ENCODE assay signal across 20 cellular contexts in the genomic region with DNA sequence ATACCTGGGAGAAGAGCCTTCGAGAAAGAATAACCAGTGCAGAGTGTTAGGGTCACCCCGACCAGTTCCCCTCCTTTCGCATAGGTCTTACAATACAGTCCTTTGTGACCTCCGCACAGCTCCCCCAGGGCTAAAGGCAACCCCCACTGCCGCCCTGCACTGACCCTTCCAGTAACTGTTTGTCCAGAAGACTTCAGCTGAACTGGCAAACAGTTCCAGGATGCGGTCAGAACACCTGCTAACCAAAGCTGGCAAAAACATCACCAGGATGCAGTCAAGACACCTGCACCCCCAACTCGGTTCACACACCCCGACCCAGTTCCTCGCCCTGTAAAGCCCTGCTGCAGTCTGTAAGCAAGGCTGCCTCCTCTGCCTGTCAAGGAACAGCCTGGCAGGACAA. TPM values are rescaled to one million over a fixed set of nuclear protein-coding genes. Genes with fewer than 3 reads are reported as not detected.
DNase-seq lines count a peak whose midpoint lies in the region; ATAC-seq, FAIRE-seq and TF ChIP-seq lines count a peak whose summit lies in the region.
"Had no signal": no experiment of that assay in that cellular context is flagged by ENCODE, and none has a peak within 500 bp of the region (broad histone marks: within the 10 kb centered on the region; RNA-seq: fewer than 3 reads in every experiment).

No MANE protein-coding gene starts in this region.

- H3K4me1 ChIP-seq in HepG2 (ENCODE audit: insufficient read depth, low read length) (peaks cover 60% of the 10 kb centered on the region), right lobe of liver (peaks cover 0 to 5% (median 0%) of the 10 kb centered on the region in 4 donors), smooth muscle cell (ENCODE audit: low read depth) (peaks cover under 1% of the 10 kb centered on the region)
- H3K4me1 ChIP-seq in effector memory CD4-positive, alpha-beta T cell (ENCODE audit: control insufficient read depth, insufficient read depth, low read length, poor library complexity, severe bottlenecking) = no peaks in the 10 kb centered on the region

- DNase-seq in HepG2 (ENCODE audit: low spot score) (no peak), right lobe of liver (no peak), smooth muscle cell (lab: John Stamatoyannopoulos, UW; ENCODE audit: unreplicated experiment) (no peak)
- DNase-seq in stimulated activated effector memory CD8-positive, alpha-beta T cell treated with anti-CD3 and anti-CD28 coated beads, Interleukin-12 subunit alpha, Interleukin-12 subunit beta, amount 100 ng/mL, for 72 hours (ENCODE audit: low spot score in 2 of 2) = no peak
- no peak for DNase-seq in effector memory CD4-positive, alpha-beta T cell
- DNase-seq: Calu3; CD8-positive, alpha-beta T cell; DMS53; DND-41; EL; GOT3; H7; HFFc6 had no signal

- no peak for FAIRE-seq in HepG2 (lab: Jason Lieb, UNC)
- FAIRE-seq: GM12878, HTR-8/SVneo had no signal

- peaks cover 42% of the 10 kb centered on the region for H3K4me1 Mint-ChIP-seq in dendritic cell treated with granulocyte-macrophage colony-stimulating factor and Interleukin-4, amounts not matched to agents 40 ng/mL and 50 ng/mL, for 4 days (ENCODE audit: low read depth)
- H3K4me1 Mint-ChIP-seq in stimulated activated effector memory CD8-positive, alpha-beta T cell treated with anti-CD3 and anti-CD28 coated beads, Interleukin-12 subunit alpha, Interleukin-12 subunit beta, amount 100 ng/mL, for 72 hours = peaks cover 22% of the 10 kb centered on the region

- no peaks in the 10 kb centered on the region for H3K9me3 Mint-ChIP-seq in dendritic cell treated with granulocyte-macrophage colony-stimulating factor and Interleukin-4, amounts not matched to agents 40 ng/mL and 50 ng/mL, for 4 days
- no peaks in the 10 kb centered on the region for H3K9me3 Mint-ChIP-seq in stimulated activated effector memory CD8-positive, alpha-beta T cell treated with anti-CD3 and anti-CD28 coated beads, Interleukin-12 subunit alpha, Interleukin-12 subunit beta, amount 100 ng/mL, for 72 hours
- H3K9me3 Mint-ChIP-seq: CD8-positive, alpha-beta T cell; HFFc6 had no signal

- H3K9me3 ChIP-seq in HepG2 (ENCODE audit: low read length) (no peaks in the 10 kb centered on the region), right lobe of liver (no peaks in the 10 kb centered on the region), smooth muscle cell (replicated peaks; ENCODE audit: low read depth) (no peaks in the 10 kb centered on the region)
- no peaks in the 10 kb centered on the region for H3K9me3 ChIP-seq in effector memory CD4-positive, alpha-beta T cell (ENCODE audit: control insufficient read depth, low read length)

- H3K4me3 ChIP-seq in HepG2 (replicated peaks in 1 of 3; ENCODE audit: insufficient read depth in 1 of 3, low read depth in 2 of 3, low read length in 3 of 3) = 0 out of 6 replicates have a peak overlapping the region, but pooled peaks of 1 of the 3 experiments have one; percentile 15
- no peak overlapping the region for H3K4me3 ChIP-seq in right lobe of liver
- H3K4me3 ChIP-seq in smooth muscle cell = no peak overlapping the region
- no peak overlapping the region for H3K4me3 ChIP-seq in effector memory CD4-positive, alpha-beta T cell (ENCODE audit: insufficient read depth, low read depth, low read length, poor library complexity, severe bottlenecking)
- H3K4me3 ChIP-seq: BLaER1 treated with 17β-estradiol and CSF1 and Interleukin-3, amounts not matched to agents 10 nM and 100 nM; GM12878 had no signal

- peaks cover 35% of the 10 kb centered on the region for H3K27me3 Mint-ChIP-seq in dendritic cell treated with granulocyte-macrophage colony-stimulating factor and Interleukin-4, amounts not matched to agents 40 ng/mL and 50 ng/mL, for 4 days

- peaks cover 0 to 35% of the 10 kb centered on the region in 2 experiments; a peak in 3 of 5 replicates for H3K27me3 ChIP-seq in HepG2 (ENCODE audit: control insufficient read depth in 1 of 2, insufficient read depth in 2 of 2, low read length in 2 of 2)
- no peaks in the 10 kb centered on the region for H3K27me3 ChIP-seq in right lobe of liver
- H3K27me3 ChIP-seq in smooth muscle cell (ENCODE audit: low read depth) = no peaks in the 10 kb centered on the region
- no peaks in the 10 kb centered on the region for H3K27me3 ChIP-seq in effector memory CD4-positive, alpha-beta T cell (replicated peaks; ENCODE audit: control insufficient read depth, insufficient read depth, low read length, poor library complexity, severe bottlenecking)
- H3K27me3 ChIP-seq: BLaER1 treated with 17β-estradiol and CSF1 and Interleukin-3, amounts not matched to agents 10 nM and 100 nM had no signal

- ATAC-seq in HepG2 (peak; percentile 12; the same call in 2 of the 3 replicates), right lobe of liver (no peak)
- no peak for ATAC-seq in stimulated activated effector memory CD8-positive, alpha-beta T cell treated with anti-CD3 and anti-CD28 coated beads, Interleukin-12 subunit alpha, Interleukin-12 subunit beta, amount 100 ng/mL, for 72 hours
- ATAC-seq: CD8-positive, alpha-beta T cell; GM12878; HCT116 had no signal

- H3K79me2 ChIP-seq in HepG2 (ENCODE audit: insufficient read depth, low read length) (no peaks in the 10 kb centered on the region), smooth muscle cell (ENCODE audit: low read depth) (no peaks in the 10 kb centered on the region)

- H3K36me3 Mint-ChIP-seq in dendritic cell treated with granulocyte-macrophage colony-stimulating factor and Interleukin-4, amounts not matched to agents 40 ng/mL and 50 ng/mL, for 4 days (ENCODE audit: low read depth) = no peaks in the 10 kb centered on the region
- H3K36me3 Mint-ChIP-seq in stimulated activated effector memory CD8-positive, alpha-beta T cell treated with anti-CD3 and anti-CD28 coated beads, Interleukin-12 subunit alpha, Interleukin-12 subunit beta, amount 100 ng/mL, for 72 hours = peaks cover 6% of the 10 kb centered on the region
- H3K36me3 Mint-ChIP-seq: CD8-positive, alpha-beta T cell had no signal

- BruUV-seq in HepG2 (replicated peaks; lab: Mats Ljungman, UMichigan) = no TSS peak

- H3F3A ChIP-seq in smooth muscle cell (ENCODE audit: low read depth) = no peaks in the 10 kb centered on the region

- H3K4me3 Mint-ChIP-seq in dendritic cell treated with granulocyte-macrophage colony-stimulating factor and Interleukin-4, amounts not matched to agents 40 ng/mL and 50 ng/mL, for 4 days = no peak overlapping the region
- no peak overlapping the region for H3K4me3 Mint-ChIP-seq in stimulated activated effector memory CD8-positive, alpha-beta T cell treated with anti-CD3 and anti-CD28 coated beads, Interleukin-12 subunit alpha, Interleukin-12 subunit beta, amount 100 ng/mL, for 72 hours
- H3K4me3 Mint-ChIP-seq: B cell; CD8-positive, alpha-beta T cell; HFFc6 had no signal

- no peak for TF ChIP-seq EP300 in HepG2 (IDR thresholded peaks at IDR 0.05; ENCODE audit: low read depth in 2 of 2, low read length in 2 of 2)
- TF ChIP-seq EP300 in HepG2 (CRISPR knock-in tag; IDR thresholded peaks at IDR 0.05; ENCODE audit: borderline replicate concordance) = no peak

- TF ChIP-seq POLR2A in HepG2 (IDR thresholded peaks at IDR 0.05; ENCODE audit: insufficient read depth in 1 of 2, low read depth in 2 of 2, low read length in 2 of 2) (no peak), right lobe of liver (IDR thresholded peaks at IDR 0.05) (no peak)

- POLR2A ChIA-PET in HepG2 (lab: Yijun Ruan, JAX) = interaction anchor here (1.0 kb wide), 1 partner anchor 23 kb away, joined by 5 read pairs; a partner anchor contains a TSS

- peak overlapping the region; percentile 18 for H3K27ac Mint-ChIP-seq in dendritic cell treated with granulocyte-macrophage colony-stimulating factor and Interleukin-4, amounts not matched to agents 40 ng/mL and 50 ng/mL, for 4 days
- peak overlapping the region; percentile 18 for H3K27ac Mint-ChIP-seq in stimulated activated effector memory CD8-positive, alpha-beta T cell treated with anti-CD3 and anti-CD28 coated beads, Interleukin-12 subunit alpha, Interleukin-12 subunit beta, amount 100 ng/mL, for 72 hours
- H3K27ac Mint-ChIP-seq: B cell; CD8-positive, alpha-beta T cell; HFFc6 had no signal

- H4K20me1 ChIP-seq in HepG2 (ENCODE audit: insufficient read depth, low read length) (no peaks in the 10 kb centered on the region), smooth muscle cell (ENCODE audit: low read depth) (no peaks in the 10 kb centered on the region)
- H4K20me1 ChIP-seq: BLaER1 treated with 17β-estradiol and CSF1 and Interleukin-3, amounts not matched to agents 10 nM and 100 nM had no signal

- H2AFZ ChIP-seq in HepG2 (ENCODE audit: low read length) (no peak overlapping the region), smooth muscle cell (ENCODE audit: low read depth) (no peak overlapping the region)

- H3K9ac ChIP-seq in HepG2 (ENCODE audit: insufficient read depth, low read depth, low read length) (no peak overlapping the region), smooth muscle cell (ENCODE audit: low read depth) (no peak overlapping the region)
- H3K9ac ChIP-seq: BLaER1 treated with 17β-estradiol and CSF1 and Interleukin-3, amounts not matched to agents 10 nM and 100 nM had no signal

- TF ChIP-seq RAD21 in HepG2 (CRISPR knock-in tag; IDR thresholded peaks at IDR 0.05) = no peak

- 3% methylated on average over 9 of the region's 9 CpGs for WGBS in HepG2 (ENCODE audit: low lambda C conversion rate)
- WGBS in right lobe of liver (ENCODE audit: insufficient coverage, low coverage, low lambda C conversion rate, missing lambda C conversion rate) = no CpG with 5 or more reads among the region's 9 CpGs
- 97% methylated on average over 9 of the region's 9 CpGs for WGBS in smooth muscle cell (ENCODE audit: low lambda C conversion rate)

- in situ Hi-C loops in HepG2 (cut with HindIII; ENCODE audit: extremely low pct_ligation_motif_present, low pct_unique_long_range_greater_than_20kb) = no loop called here

- H3K27ac ChIP-seq in HepG2 (ENCODE audit: extremely low read length, insufficient read depth, low read length) (no peak overlapping the region), right lobe of liver (no peak overlapping the region), smooth muscle cell (ENCODE audit: low read depth) (no peak overlapping the region)
- no peak overlapping the region for H3K27ac ChIP-seq in effector memory CD4-positive, alpha-beta T cell (ENCODE audit: insufficient read depth, low read length, poor library complexity, severe bottlenecking)
- H3K27ac ChIP-seq: BLaER1 treated with 17β-estradiol and CSF1 and Interleukin-3, amounts not matched to agents 10 nM and 100 nM had no signal

- 0 out of 2 replicates have a peak, but pooled peaks have one; percentile 3 for TF ChIP-seq CTCF in HepG2 (CRISPR knock-in tag; IDR thresholded peaks at IDR 0.05)
- TF ChIP-seq CTCF in right lobe of liver (IDR thresholded peaks at IDR 0.05) = no peak
- no peak for TF ChIP-seq CTCF in smooth muscle cell (IDR thresholded peaks at IDR 0.05; ENCODE audit: borderline replicate concordance, insufficient read depth, poor library complexity, severe bottlenecking)

- intact Hi-C loops in HepG2 (cut with micrococcal nuclease; ENCODE audit: unreplicated experiment) = no loop called here
- intact Hi-C loops in right lobe of liver (cut with DNase I) = no loop called here
- intact Hi-C loops in dendritic cell treated with granulocyte-macrophage colony-stimulating factor and Interleukin-4, amounts not matched to agents 40 ng/mL and 50 ng/mL, for 4 days (cut with micrococcal nuclease) = no loop called here

- H3K4me2 ChIP-seq in HepG2 (ENCODE audit: low read depth, low read length) (peak overlapping the region; percentile 46), smooth muscle cell (no peak overlapping the region)

- H3K36me3 ChIP-seq in HepG2 (replicated peaks in 1 of 2; ENCODE audit: control insufficient read depth in 1 of 2, insufficient read depth in 2 of 2, low read length in 2 of 2) = no peaks in the 10 kb centered on the region
- no peaks in the 10 kb centered on the region for H3K36me3 ChIP-seq in right lobe of liver
- no peaks in the 10 kb centered on the region for H3K36me3 ChIP-seq in smooth muscle cell (ENCODE audit: low read depth)
- H3K36me3 ChIP-seq in effector memory CD4-positive, alpha-beta T cell (ENCODE audit: control insufficient read depth, insufficient read depth, low read length) = no peaks in the 10 kb centered on the region
- H3K36me3 ChIP-seq: BLaER1 treated with 17β-estradiol and CSF1 and Interleukin-3, amounts not matched to agents 10 nM and 100 nM had no signal

- CTCF ChIA-PET in HepG2 (lab: Yijun Ruan, JAX; ENCODE audit: low intra/inter-chr PET ratio, low total read pairs) = no interaction called here

RNA-seq across cellular contexts. Expression of a gene that starts 6.4 kb away (rescaled TPM):
- total RNA-seq in HepG2 (2016; rRNA removed; fragmentation: Illumina TruSeq; extraction: Trizol) (3.8 and 6.6 TPM in 2 replicates), right lobe of liver (10 to 100 TPM in 2 of 6 experiments, 1 to 10 TPM in 4; 3.2 to 20.6 (median 5.1) TPM), smooth muscle cell (49.8 and 88.7 TPM in 2 replicates)
- 17.4 and 24.0 TPM in 2 replicates for total RNA-seq in HepG2 (2016; cell fraction: cytosol; rRNA removed; fragmentation: Illumina TruSeq; extraction: Trizol; ENCODE audit: low read depth)
- 5.1 and 5.9 TPM in 2 replicates for total RNA-seq in HepG2 (2016; cell fraction: insoluble cytoplasmic fraction; rRNA removed; fragmentation: Illumina TruSeq; extraction: Trizol)
- total RNA-seq in HepG2 (2016; cell fraction: membrane; rRNA removed; fragmentation: Illumina TruSeq; extraction: Trizol) = 15.5 and 17.9 TPM in 2 replicates
- 2.5 and 2.7 TPM in 2 replicates for total RNA-seq in HepG2 (2016; cell fraction: nucleus; rRNA removed; fragmentation: Illumina TruSeq; extraction: Trizol)
- polyA plus RNA-seq in HepG2 (2011; rRNA removed) (3.9 and 5.8 TPM in 2 replicates), smooth muscle cell (164 and 182 TPM in 2 replicates)
- polyA plus RNA-seq in HepG2 (2011; cell fraction: cytosol; rRNA removed) = 4.7 and 13.2 TPM in 2 replicates
- 7.5 and 8.1 TPM in 2 replicates for polyA plus RNA-seq in HepG2 (2011; cell fraction: nucleus; rRNA removed)
- 2.8 and 7.2 TPM in 2 replicates for polyA plus RNA-seq in HepG2 (2012)
- polyA plus RNA-seq in HepG2 (2016; cell fraction: cytosol; fragmentation: Illumina TruSeq; extraction: Trizol; ENCODE audit: low read depth) = 17.5 and 21.2 TPM in 2 replicates
- 3.5 and 4.8 TPM in 2 replicates for polyA plus RNA-seq in HepG2 (2016; cell fraction: insoluble cytoplasmic fraction; fragmentation: Illumina TruSeq; extraction: Trizol; ENCODE audit: low read depth)
- polyA plus RNA-seq in HepG2 (2016; cell fraction: membrane; fragmentation: Illumina TruSeq; extraction: Trizol; ENCODE audit: low read depth) = 12.3 and 13.6 TPM in 2 replicates
- polyA plus RNA-seq in HepG2 (2016; cell fraction: nucleus; fragmentation: Illumina TruSeq; extraction: Trizol; ENCODE audit: insufficient read depth, low read depth) = 5.0 and 5.9 TPM in 2 replicates
- polyA minus RNA-seq in HepG2 (2011; rRNA and poly(A)+ RNA removed; ENCODE audit: low replicate concordance) = 1.2 and 5.8 TPM in 2 replicates
- 2.5 and 3.6 TPM in 2 replicates for polyA minus RNA-seq in HepG2 (2011; cell fraction: cytosol; rRNA and poly(A)+ RNA removed)
- polyA minus RNA-seq in HepG2 (2011; cell fraction: nucleus; rRNA and poly(A)+ RNA removed) = 0.50 and 0.90 TPM in 2 replicates

RNA-seq across cellular contexts. Expression of a gene that starts 23.6 kb away (rescaled TPM):
- total RNA-seq in HepG2 (2016; rRNA removed; fragmentation: Illumina TruSeq; extraction: Trizol) = 1.4 and 5.1 TPM in 2 replicates
- total RNA-seq in HepG2 (2016; cell fraction: cytosol; rRNA removed; fragmentation: Illumina TruSeq; extraction: Trizol; ENCODE audit: low read depth) = 0.79 and 0.81 TPM in 2 replicates
- 0.98 and 4.8 TPM in 2 replicates for total RNA-seq in HepG2 (2016; cell fraction: insoluble cytoplasmic fraction; rRNA removed; fragmentation: Illumina TruSeq; extraction: Trizol)
- 1.1 TPM in 2 replicates for total RNA-seq in HepG2 (2016; cell fraction: membrane; rRNA removed; fragmentation: Illumina TruSeq; extraction: Trizol)
- 6.7 and 7.2 TPM in 2 replicates for total RNA-seq in HepG2 (2016; cell fraction: nucleus; rRNA removed; fragmentation: Illumina TruSeq; extraction: Trizol)
- polyA plus RNA-seq in HepG2 (2011; rRNA removed) = 8.6 and 8.7 TPM in 2 replicates
- 1.6 and 1.7 TPM in 2 replicates for polyA plus RNA-seq in HepG2 (2011; cell fraction: cytosol; rRNA removed)
- polyA plus RNA-seq in HepG2 (2011; cell fraction: nucleus; rRNA removed) = 84.9 and 116 TPM in 2 replicates
- polyA plus RNA-seq in HepG2 (2012) = 6.9 and 8.0 TPM in 2 replicates
- polyA plus RNA-seq in HepG2 (2016; cell fraction: cytosol; fragmentation: Illumina TruSeq; extraction: Trizol; ENCODE audit: low read depth) = 0.40 and 0.63 TPM in 2 replicates
- 2.1 and 2.3 TPM in 2 replicates for polyA plus RNA-seq in HepG2 (2016; cell fraction: insoluble cytoplasmic fraction; fragmentation: Illumina TruSeq; extraction: Trizol; ENCODE audit: low read depth)
- 1.0 and 1.1 TPM in 2 replicates for polyA plus RNA-seq in HepG2 (2016; cell fraction: membrane; fragmentation: Illumina TruSeq; extraction: Trizol; ENCODE audit: low read depth)
- polyA plus RNA-seq in HepG2 (2016; cell fraction: nucleus; fragmentation: Illumina TruSeq; extraction: Trizol; ENCODE audit: insufficient read depth, low read depth) = 21.9 and 30.8 TPM in 2 replicates
- polyA minus RNA-seq in HepG2 (2011; rRNA and poly(A)+ RNA removed; ENCODE audit: low replicate concordance) = 3.0 and 3.2 TPM in 2 replicates
- 1.1 and 1.7 TPM in 2 replicates for polyA minus RNA-seq in HepG2 (2011; cell fraction: cytosol; rRNA and poly(A)+ RNA removed)
- 15.7 and 16.0 TPM in 2 replicates for polyA minus RNA-seq in HepG2 (2011; cell fraction: nucleus; rRNA and poly(A)+ RNA removed)
- 1 to 10 TPM in 4 of 6 experiments, under 1 TPM in 2; 0.50 to 5.1 (median 1.2) TPM for total RNA-seq in right lobe of liver
- 12.0 and 16.4 TPM in 2 replicates for total RNA-seq in smooth muscle cell
- polyA plus RNA-seq in smooth muscle cell = 6.9 and 8.2 TPM in 2 replicates
- total RNA-seq: A172 had no signal

RNA-seq across cellular contexts. Expression of a gene that starts 55.9 kb away (rescaled TPM):
- total RNA-seq in HepG2 (2016; rRNA removed; fragmentation: Illumina TruSeq; extraction: Trizol) (33.8 and 40.1 TPM in 2 replicates), right lobe of liver (10 to 100 TPM; 22.7 to 45.5 (median 29.0) TPM), smooth muscle cell (7.2 and 8.4 TPM in 2 replicates)
- total RNA-seq in HepG2 (2016; cell fraction: cytosol; rRNA removed; fragmentation: Illumina TruSeq; extraction: Trizol; ENCODE audit: low read depth) = 24.9 and 25.5 TPM in 2 replicates
- total RNA-seq in HepG2 (2016; cell fraction: insoluble cytoplasmic fraction; rRNA removed; fragmentation: Illumina TruSeq; extraction: Trizol) = 32.8 and 34.8 TPM in 2 replicates
- 68.1 and 69.3 TPM in 2 replicates for total RNA-seq in HepG2 (2016; cell fraction: membrane; rRNA removed; fragmentation: Illumina TruSeq; extraction: Trizol)
- total RNA-seq in HepG2 (2016; cell fraction: nucleus; rRNA removed; fragmentation: Illumina TruSeq; extraction: Trizol) = 19.0 and 20.3 TPM in 2 replicates
- polyA plus RNA-seq in HepG2 (2011; rRNA removed) (35.1 and 49.2 TPM in 2 replicates), smooth muscle cell (18.8 and 28.3 TPM in 2 replicates)
- polyA plus RNA-seq in HepG2 (2011; cell fraction: cytosol; rRNA removed) = 30.7 and 33.6 TPM in 2 replicates
- polyA plus RNA-seq in HepG2 (2011; cell fraction: nucleus; rRNA removed) = 35.7 and 39.3 TPM in 2 replicates
- 32.0 and 37.7 TPM in 2 replicates for polyA plus RNA-seq in HepG2 (2012)
- 28.6 and 31.6 TPM in 2 replicates for polyA plus RNA-seq in HepG2 (2016; cell fraction: cytosol; fragmentation: Illumina TruSeq; extraction: Trizol; ENCODE audit: low read depth)
- 42.6 and 52.9 TPM in 2 replicates for polyA plus RNA-seq in HepG2 (2016; cell fraction: insoluble cytoplasmic fraction; fragmentation: Illumina TruSeq; extraction: Trizol; ENCODE audit: low read depth)
- polyA plus RNA-seq in HepG2 (2016; cell fraction: membrane; fragmentation: Illumina TruSeq; extraction: Trizol; ENCODE audit: low read depth) = 71.6 and 77.6 TPM in 2 replicates
- polyA plus RNA-seq in HepG2 (2016; cell fraction: nucleus; fragmentation: Illumina TruSeq; extraction: Trizol; ENCODE audit: insufficient read depth, low read depth) = 39.8 and 45.0 TPM in 2 replicates
- 14.8 and 47.6 TPM in 2 replicates for polyA minus RNA-seq in HepG2 (2011; rRNA and poly(A)+ RNA removed; ENCODE audit: low replicate concordance)
- 15.3 and 21.4 TPM in 2 replicates for polyA minus RNA-seq in HepG2 (2011; cell fraction: cytosol; rRNA and poly(A)+ RNA removed)
- 8.6 and 8.8 TPM in 2 replicates for polyA minus RNA-seq in HepG2 (2011; cell fraction: nucleus; rRNA and poly(A)+ RNA removed)
